ENCODE assay signal across 1 cellular context in the genomic region with DNA sequence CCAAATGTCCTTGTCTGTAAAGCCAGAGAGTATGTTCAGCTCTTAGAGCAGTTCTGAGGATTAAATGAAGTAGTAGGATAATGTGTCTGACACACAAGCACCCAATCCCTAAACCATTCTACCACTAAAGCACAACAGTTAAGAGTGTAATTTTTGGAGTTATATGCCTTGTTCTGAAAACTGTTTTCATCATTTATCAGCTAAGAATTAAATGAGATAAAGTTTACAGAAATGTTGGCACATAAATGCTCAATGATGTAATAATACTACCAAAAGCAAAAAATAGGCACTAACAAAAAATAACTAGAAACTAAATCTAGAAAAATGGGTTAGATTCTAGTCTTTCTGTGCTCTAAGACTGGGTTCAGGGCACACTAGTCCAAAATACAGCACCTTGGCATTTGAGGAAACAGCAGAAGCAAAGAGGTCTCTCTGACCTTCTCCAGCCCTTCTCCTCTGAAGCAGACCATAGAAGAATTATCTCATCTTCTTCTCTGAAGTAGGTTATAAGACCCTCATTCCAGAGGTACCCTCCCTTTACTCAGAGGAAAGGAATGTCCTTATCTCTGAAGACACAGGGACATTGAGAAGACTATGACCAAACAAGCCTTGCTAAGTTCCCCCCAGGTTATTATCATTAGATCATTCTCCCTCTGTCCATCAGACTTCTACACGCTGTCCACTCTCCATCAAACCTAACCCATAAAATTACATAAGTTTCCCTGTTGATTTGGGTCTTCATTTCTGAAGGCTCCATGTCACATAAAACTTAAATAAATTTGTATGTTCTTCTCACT.
TF ChIP-seq lines count a peak whose summit lies in the region.

No MANE protein-coding gene starts in this region.

TF ChIP-seq in K562, 482 proteins besides CTCF, POLR2A, EP300 and RAD21 (continues in another document):
- peak; percentile 75 for TF ChIP-seq FOSL1 (tag; conservative IDR thresholded peaks at IDR 0.05)
- no peak for TF ChIP-seq MAFG (tag; conservative IDR thresholded peaks at IDR 0.05)
- TF ChIP-seq ZNF133 (CRISPR knock-in tag; IDR thresholded peaks at IDR 0.05) = no peak
- no peak for TF ChIP-seq YBX1 (IDR thresholded peaks at IDR 0.05)
- TF ChIP-seq, protein P1, sequence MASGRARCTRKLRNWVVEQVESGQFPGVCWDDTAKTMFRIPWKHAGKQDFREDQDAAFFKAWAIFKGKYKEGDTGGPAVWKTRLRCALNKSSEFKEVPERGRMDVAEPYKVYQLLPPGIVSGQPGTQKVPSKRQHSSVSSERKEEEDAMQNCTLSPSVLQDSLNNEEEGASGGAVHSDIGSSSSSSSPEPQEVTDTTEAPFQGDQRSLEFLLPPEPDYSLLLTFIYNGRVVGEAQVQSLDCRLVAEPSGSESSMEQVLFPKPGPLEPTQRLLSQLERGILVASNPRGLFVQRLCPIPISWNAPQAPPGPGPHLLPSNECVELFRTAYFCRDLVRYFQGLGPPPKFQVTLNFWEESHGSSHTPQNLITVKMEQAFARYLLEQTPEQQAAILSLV (tag; IDR thresholded peaks at IDR 0.05) = no peak
- peak; percentile 83 for TF ChIP-seq CTBP1 (IDR thresholded peaks at IDR 0.05; ENCODE audit: borderline replicate concordance)
- no peak for TF ChIP-seq RNF2 (IDR thresholded peaks at IDR 0.05)
- peak; percentile 61 for TF ChIP-seq ATF7 (IDR thresholded peaks at IDR 0.05)
- no peak for TF ChIP-seq ZNF253 (CRISPR knock-in tag; conservative IDR thresholded peaks at IDR 0.05)
- TF ChIP-seq MEIS2 (IDR thresholded peaks at IDR 0.05; ENCODE audit: partially characterized antibody) = peak; percentile 42
- TF ChIP-seq EP400 (IDR thresholded peaks at IDR 0.05) = no peak
- TF ChIP-seq ZNF77 (CRISPR knock-in tag; IDR thresholded peaks at IDR 0.05) = no peak
- TF ChIP-seq, protein P2, sequence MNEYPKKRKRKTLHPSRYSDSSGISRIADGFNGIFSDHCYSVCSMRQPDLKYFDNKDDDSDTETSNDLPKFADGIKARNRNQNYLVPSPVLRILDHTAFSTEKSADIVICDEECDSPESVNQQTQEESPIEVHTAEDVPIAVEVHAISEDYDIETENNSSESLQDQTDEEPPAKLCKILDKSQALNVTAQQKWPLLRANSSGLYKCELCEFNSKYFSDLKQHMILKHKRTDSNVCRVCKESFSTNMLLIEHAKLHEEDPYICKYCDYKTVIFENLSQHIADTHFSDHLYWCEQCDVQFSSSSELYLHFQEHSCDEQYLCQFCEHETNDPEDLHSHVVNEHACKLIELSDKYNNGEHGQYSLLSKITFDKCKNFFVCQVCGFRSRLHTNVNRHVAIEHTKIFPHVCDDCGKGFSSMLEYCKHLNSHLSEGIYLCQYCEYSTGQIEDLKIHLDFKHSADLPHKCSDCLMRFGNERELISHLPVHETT (CRISPR knock-in tag; conservative IDR thresholded peaks at IDR 0.05 in 1 of 2, IDR thresholded peaks at IDR 0.05 in 1 of 2) = no peak
- TF ChIP-seq, protein P3, sequence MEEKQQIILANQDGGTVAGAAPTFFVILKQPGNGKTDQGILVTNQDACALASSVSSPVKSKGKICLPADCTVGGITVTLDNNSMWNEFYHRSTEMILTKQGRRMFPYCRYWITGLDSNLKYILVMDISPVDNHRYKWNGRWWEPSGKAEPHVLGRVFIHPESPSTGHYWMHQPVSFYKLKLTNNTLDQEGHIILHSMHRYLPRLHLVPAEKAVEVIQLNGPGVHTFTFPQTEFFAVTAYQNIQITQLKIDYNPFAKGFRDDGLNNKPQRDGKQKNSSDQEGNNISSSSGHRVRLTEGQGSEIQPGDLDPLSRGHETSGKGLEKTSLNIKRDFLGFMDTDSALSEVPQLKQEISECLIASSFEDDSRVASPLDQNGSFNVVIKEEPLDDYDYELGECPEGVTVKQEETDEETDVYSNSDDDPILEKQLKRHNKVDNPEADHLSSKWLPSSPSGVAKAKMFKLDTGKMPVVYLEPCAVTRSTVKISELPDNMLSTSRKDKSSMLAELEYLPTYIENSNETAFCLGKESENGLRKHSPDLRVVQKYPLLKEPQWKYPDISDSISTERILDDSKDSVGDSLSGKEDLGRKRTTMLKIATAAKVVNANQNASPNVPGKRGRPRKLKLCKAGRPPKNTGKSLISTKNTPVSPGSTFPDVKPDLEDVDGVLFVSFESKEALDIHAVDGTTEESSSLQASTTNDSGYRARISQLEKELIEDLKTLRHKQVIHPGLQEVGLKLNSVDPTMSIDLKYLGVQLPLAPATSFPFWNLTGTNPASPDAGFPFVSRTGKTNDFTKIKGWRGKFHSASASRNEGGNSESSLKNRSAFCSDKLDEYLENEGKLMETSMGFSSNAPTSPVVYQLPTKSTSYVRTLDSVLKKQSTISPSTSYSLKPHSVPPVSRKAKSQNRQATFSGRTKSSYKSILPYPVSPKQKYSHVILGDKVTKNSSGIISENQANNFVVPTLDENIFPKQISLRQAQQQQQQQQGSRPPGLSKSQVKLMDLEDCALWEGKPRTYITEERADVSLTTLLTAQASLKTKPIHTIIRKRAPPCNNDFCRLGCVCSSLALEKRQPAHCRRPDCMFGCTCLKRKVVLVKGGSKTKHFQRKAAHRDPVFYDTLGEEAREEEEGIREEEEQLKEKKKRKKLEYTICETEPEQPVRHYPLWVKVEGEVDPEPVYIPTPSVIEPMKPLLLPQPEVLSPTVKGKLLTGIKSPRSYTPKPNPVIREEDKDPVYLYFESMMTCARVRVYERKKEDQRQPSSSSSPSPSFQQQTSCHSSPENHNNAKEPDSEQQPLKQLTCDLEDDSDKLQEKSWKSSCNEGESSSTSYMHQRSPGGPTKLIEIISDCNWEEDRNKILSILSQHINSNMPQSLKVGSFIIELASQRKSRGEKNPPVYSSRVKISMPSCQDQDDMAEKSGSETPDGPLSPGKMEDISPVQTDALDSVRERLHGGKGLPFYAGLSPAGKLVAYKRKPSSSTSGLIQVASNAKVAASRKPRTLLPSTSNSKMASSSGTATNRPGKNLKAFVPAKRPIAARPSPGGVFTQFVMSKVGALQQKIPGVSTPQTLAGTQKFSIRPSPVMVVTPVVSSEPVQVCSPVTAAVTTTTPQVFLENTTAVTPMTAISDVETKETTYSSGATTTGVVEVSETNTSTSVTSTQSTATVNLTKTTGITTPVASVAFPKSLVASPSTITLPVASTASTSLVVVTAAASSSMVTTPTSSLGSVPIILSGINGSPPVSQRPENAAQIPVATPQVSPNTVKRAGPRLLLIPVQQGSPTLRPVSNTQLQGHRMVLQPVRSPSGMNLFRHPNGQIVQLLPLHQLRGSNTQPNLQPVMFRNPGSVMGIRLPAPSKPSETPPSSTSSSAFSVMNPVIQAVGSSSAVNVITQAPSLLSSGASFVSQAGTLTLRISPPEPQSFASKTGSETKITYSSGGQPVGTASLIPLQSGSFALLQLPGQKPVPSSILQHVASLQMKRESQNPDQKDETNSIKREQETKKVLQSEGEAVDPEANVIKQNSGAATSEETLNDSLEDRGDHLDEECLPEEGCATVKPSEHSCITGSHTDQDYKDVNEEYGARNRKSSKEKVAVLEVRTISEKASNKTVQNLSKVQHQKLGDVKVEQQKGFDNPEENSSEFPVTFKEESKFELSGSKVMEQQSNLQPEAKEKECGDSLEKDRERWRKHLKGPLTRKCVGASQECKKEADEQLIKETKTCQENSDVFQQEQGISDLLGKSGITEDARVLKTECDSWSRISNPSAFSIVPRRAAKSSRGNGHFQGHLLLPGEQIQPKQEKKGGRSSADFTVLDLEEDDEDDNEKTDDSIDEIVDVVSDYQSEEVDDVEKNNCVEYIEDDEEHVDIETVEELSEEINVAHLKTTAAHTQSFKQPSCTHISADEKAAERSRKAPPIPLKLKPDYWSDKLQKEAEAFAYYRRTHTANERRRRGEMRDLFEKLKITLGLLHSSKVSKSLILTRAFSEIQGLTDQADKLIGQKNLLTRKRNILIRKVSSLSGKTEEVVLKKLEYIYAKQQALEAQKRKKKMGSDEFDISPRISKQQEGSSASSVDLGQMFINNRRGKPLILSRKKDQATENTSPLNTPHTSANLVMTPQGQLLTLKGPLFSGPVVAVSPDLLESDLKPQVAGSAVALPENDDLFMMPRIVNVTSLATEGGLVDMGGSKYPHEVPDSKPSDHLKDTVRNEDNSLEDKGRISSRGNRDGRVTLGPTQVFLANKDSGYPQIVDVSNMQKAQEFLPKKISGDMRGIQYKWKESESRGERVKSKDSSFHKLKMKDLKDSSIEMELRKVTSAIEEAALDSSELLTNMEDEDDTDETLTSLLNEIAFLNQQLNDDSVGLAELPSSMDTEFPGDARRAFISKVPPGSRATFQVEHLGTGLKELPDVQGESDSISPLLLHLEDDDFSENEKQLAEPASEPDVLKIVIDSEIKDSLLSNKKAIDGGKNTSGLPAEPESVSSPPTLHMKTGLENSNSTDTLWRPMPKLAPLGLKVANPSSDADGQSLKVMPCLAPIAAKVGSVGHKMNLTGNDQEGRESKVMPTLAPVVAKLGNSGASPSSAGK (IDR thresholded peaks at IDR 0.05) = no peak
- TF ChIP-seq ARID1B (IDR thresholded peaks at IDR 0.05) = peak; percentile 88
- TF ChIP-seq JUND (IDR thresholded peaks at IDR 0.05; ENCODE audit: borderline replicate concordance, low read depth, low read length) = peak; percentile 88
- TF ChIP-seq JUND (tag; IDR thresholded peaks at IDR 0.05; ENCODE audit: borderline replicate concordance, low read depth, low read length) = peak; percentile 83; the same call in 2 of the 3 replicates
- TF ChIP-seq PML (IDR thresholded peaks at IDR 0.05; ENCODE audit: low read length) = 0 out of 2 replicates have a peak, but pooled peaks have one; percentile 31
- TF ChIP-seq, protein P4, sequence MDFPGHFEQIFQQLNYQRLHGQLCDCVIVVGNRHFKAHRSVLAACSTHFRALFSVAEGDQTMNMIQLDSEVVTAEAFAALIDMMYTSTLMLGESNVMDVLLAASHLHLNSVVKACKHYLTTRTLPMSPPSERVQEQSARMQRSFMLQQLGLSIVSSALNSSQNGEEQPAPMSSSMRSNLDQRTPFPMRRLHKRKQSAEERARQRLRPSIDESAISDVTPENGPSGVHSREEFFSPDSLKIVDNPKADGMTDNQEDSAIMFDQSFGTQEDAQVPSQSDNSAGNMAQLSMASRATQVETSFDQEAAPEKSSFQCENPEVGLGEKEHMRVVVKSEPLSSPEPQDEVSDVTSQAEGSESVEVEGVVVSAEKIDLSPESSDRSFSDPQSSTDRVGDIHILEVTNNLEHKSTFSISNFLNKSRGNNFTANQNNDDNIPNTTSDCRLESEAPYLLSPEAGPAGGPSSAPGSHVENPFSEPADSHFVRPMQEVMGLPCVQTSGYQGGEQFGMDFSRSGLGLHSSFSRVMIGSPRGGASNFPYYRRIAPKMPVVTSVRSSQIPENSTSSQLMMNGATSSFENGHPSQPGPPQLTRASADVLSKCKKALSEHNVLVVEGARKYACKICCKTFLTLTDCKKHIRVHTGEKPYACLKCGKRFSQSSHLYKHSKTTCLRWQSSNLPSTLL (IDR thresholded peaks at IDR 0.05) = no peak
- 0 out of 2 replicates have a peak, but pooled peaks have one; percentile 18 for TF ChIP-seq CEBPB (tag; IDR thresholded peaks at IDR 0.05)
- TF ChIP-seq, protein P5, sequence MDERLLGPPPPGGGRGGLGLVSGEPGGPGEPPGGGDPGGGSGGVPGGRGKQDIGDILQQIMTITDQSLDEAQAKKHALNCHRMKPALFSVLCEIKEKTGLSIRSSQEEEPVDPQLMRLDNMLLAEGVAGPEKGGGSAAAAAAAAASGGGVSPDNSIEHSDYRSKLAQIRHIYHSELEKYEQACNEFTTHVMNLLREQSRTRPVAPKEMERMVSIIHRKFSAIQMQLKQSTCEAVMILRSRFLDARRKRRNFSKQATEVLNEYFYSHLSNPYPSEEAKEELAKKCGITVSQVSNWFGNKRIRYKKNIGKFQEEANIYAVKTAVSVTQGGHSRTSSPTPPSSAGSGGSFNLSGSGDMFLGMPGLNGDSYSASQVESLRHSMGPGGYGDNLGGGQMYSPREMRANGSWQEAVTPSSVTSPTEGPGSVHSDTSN (CRISPR knock-in tag; IDR thresholded peaks at IDR 0.05; ENCODE audit: low read depth) = no peak
- TF ChIP-seq, protein P5 (tag; conservative IDR thresholded peaks at IDR 0.05; ENCODE audit: low read depth) = peak; percentile 58
- TF ChIP-seq ARNT (IDR thresholded peaks at IDR 0.05) = no peak
- TF ChIP-seq PTRF (tag; IDR thresholded peaks at IDR 0.05) = no peak
- 0 out of 2 replicates have a peak, but pooled peaks have one; percentile 32 for TF ChIP-seq JUN (IDR thresholded peaks at IDR 0.05; ENCODE audit: borderline replicate concordance, low read depth, low read length)
- no peak for TF ChIP-seq JUN (CRISPR knock-in tag; IDR thresholded peaks at IDR 0.05; ENCODE audit: borderline replicate concordance)
- no peak for TF ChIP-seq POLR2AphosphoS2 (IDR thresholded peaks at IDR 0.05; ENCODE audit: low read length)
- TF ChIP-seq CBX8 (IDR thresholded peaks at IDR 0.05; ENCODE audit: borderline replicate concordance, extremely low read depth, low read depth, low read length, poor library complexity, severe bottlenecking) = no peak
- TF ChIP-seq, protein P6, sequence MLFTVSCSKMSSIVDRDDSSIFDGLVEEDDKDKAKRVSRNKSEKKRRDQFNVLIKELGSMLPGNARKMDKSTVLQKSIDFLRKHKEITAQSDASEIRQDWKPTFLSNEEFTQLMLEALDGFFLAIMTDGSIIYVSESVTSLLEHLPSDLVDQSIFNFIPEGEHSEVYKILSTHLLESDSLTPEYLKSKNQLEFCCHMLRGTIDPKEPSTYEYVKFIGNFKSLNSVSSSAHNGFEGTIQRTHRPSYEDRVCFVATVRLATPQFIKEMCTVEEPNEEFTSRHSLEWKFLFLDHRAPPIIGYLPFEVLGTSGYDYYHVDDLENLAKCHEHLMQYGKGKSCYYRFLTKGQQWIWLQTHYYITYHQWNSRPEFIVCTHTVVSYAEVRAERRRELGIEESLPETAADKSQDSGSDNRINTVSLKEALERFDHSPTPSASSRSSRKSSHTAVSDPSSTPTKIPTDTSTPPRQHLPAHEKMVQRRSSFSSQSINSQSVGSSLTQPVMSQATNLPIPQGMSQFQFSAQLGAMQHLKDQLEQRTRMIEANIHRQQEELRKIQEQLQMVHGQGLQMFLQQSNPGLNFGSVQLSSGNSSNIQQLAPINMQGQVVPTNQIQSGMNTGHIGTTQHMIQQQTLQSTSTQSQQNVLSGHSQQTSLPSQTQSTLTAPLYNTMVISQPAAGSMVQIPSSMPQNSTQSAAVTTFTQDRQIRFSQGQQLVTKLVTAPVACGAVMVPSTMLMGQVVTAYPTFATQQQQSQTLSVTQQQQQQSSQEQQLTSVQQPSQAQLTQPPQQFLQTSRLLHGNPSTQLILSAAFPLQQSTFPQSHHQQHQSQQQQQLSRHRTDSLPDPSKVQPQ (CRISPR knock-in tag; IDR thresholded peaks at IDR 0.05; ENCODE audit: borderline replicate concordance) = no peak
